37 cellular contexts compared by ENCODE assay signal in genomic region chr19:53847555-53847954, GRCh38. TPM values are rescaled to one million over a fixed set of nuclear protein-coding genes. Genes with fewer than 3 reads are reported as not detected.
"Had no signal": no experiment of that assay in that cellular context is flagged by ENCODE, and none has a peak within 500 bp of the region (broad histone marks: within the 10 kb centered on the region; RNA-seq: fewer than 3 reads in every experiment).

No MANE protein-coding gene starts in this region.

- DNase-seq: activated CD4-positive, alpha-beta memory T cell treated with anti-CD3 and anti-CD28 coated beads, Interleukin-2, amount 10 ng/mL, durations not matched to agents 7 days and 5 days; activated CD4-positive, alpha-beta T cell treated with anti-CD3 and anti-CD28 coated beads for 1 hour; activated CD4-positive, alpha-beta T cell treated with anti-CD3 and anti-CD28 coated beads for 48 hours; activated CD4-positive, CD25-positive, alpha-beta regulatory T cell; activated CD8-positive, alpha-beta memory T cell treated with anti-CD3 and anti-CD28 coated beads for 24 hours; activated CD8-positive, alpha-beta memory T cell treated with anti-CD3 and anti-CD28 coated beads, Interleukin-2, amount 10 ng/mL, durations not matched to agents 7 days and 5 days; activated CD8-positive, alpha-beta memory T cell treated with anti-CD3 and anti-CD28 coated beads, Interleukin-2, amount 50 U/mL, for 48 hours; activated effector memory CD4-positive, alpha-beta T cell treated with anti-CD3 and anti-CD28 coated beads, Interleukin-2, amount 50 U/mL, for 16 hours; activated naive CD4-positive, alpha-beta T cell; activated naive CD8-positive, alpha-beta T cell treated with anti-CD3 and anti-CD28 coated beads, Interleukin-2, amount 10 ng/mL, durations not matched to agents 7 days and 5 days; activated T-cell treated with anti-CD3 and anti-CD28 coated beads, Interleukin-2, amount 50 U/mL, for 72 hours; Kasumi-1; KG1; MG63; NCI-H1048; NCI-H1105 treated with DMSO at 0.1 percent for 48 hours; NCI-H1436 treated with DMSO at 0.1 percent for 48 hours; NCI-H1694 treated with DMSO at 0.1 percent for 48 hours; NCI-H2029; NCI-H345; NCI-H510A; NCI-H526; NCI-H748 treated with DMSO at 0.1 percent for 48 hours; PC-9; SHP77; SJCRH30; T1000; WERI-Rb-1 had no signal

- H3K36me3 ChIP-seq: ascending aorta, breast epithelium, MG63, SJCRH30, WERI-Rb-1 had no signal

- H3K27ac Mint-ChIP-seq: activated CD4-positive, alpha-beta memory T cell treated with anti-CD3 and anti-CD28 coated beads, Interleukin-2, amount 10 ng/mL, durations not matched to agents 7 days and 5 days; activated CD8-positive, alpha-beta memory T cell treated with anti-CD3 and anti-CD28 coated beads, Interleukin-2, amount 10 ng/mL, durations not matched to agents 7 days and 5 days; activated naive CD4-positive, alpha-beta T cell treated with anti-CD3 and anti-CD28 coated beads, Interleukin-2, amount 50 U/mL, for 24 hours; activated naive CD8-positive, alpha-beta T cell treated with anti-CD3 and anti-CD28 coated beads, Interleukin-2, amount 10 ng/mL, durations not matched to agents 7 days and 5 days; activated T-cell treated with anti-CD3 and anti-CD28 coated beads, Interleukin-2, amount 50 U/mL, for 72 hours; activated T-helper 17 cell treated with anti-CD3 and anti-CD28 coated beads, Interleukin-2, amount 50 U/mL, for 72 hours had no signal

- H3K36me3 Mint-ChIP-seq: activated CD8-positive, alpha-beta memory T cell treated with anti-CD3 and anti-CD28 coated beads, Interleukin-2, amount 10 ng/mL, durations not matched to agents 7 days and 5 days; activated naive CD4-positive, alpha-beta T cell treated with anti-CD3 and anti-CD28 coated beads, Interleukin-2, amount 50 U/mL, for 24 hours; activated naive CD8-positive, alpha-beta T cell treated with anti-CD3 and anti-CD28 coated beads, Interleukin-2, amount 10 ng/mL, durations not matched to agents 7 days and 5 days had no signal

- H3K4me1 ChIP-seq: ascending aorta, breast epithelium, SJCRH30 had no signal

- H3K9me3 Mint-ChIP-seq: activated CD4-positive, alpha-beta memory T cell treated with anti-CD3 and anti-CD28 coated beads, Interleukin-2, amount 10 ng/mL, durations not matched to agents 7 days and 5 days; activated naive CD4-positive, alpha-beta T cell treated with anti-CD3 and anti-CD28 coated beads, Interleukin-2, amount 50 U/mL, for 24 hours; activated naive CD8-positive, alpha-beta T cell treated with anti-CD3 and anti-CD28 coated beads, Interleukin-2, amount 10 ng/mL, durations not matched to agents 7 days and 5 days; activated T-cell treated with anti-CD3 and anti-CD28 coated beads, Interleukin-2, amount 50 U/mL, for 72 hours; activated T-helper 17 cell treated with anti-CD3 and anti-CD28 coated beads, Interleukin-2, amount 50 U/mL, for 72 hours had no signal

- H3K9me3 ChIP-seq: ascending aorta, breast epithelium, MG63, SJCRH30 had no signal

- H3K4me3 ChIP-seq: ascending aorta, breast epithelium, MG63, PC-9, SJCRH30, SK-N-MC had no signal

- H3K4me1 Mint-ChIP-seq: activated naive CD4-positive, alpha-beta T cell treated with anti-CD3 and anti-CD28 coated beads, Interleukin-2, amount 50 U/mL, for 24 hours had no signal

- H3K4me3 Mint-ChIP-seq: activated CD4-positive, alpha-beta memory T cell treated with anti-CD3 and anti-CD28 coated beads, Interleukin-2, amount 10 ng/mL, durations not matched to agents 7 days and 5 days; activated CD8-positive, alpha-beta memory T cell treated with anti-CD3 and anti-CD28 coated beads, Interleukin-2, amount 10 ng/mL, durations not matched to agents 7 days and 5 days; activated naive CD4-positive, alpha-beta T cell treated with anti-CD3 and anti-CD28 coated beads, Interleukin-2, amount 50 U/mL, for 24 hours; activated naive CD8-positive, alpha-beta T cell treated with anti-CD3 and anti-CD28 coated beads, Interleukin-2, amount 10 ng/mL, durations not matched to agents 7 days and 5 days; activated T-cell treated with anti-CD3 and anti-CD28 coated beads, Interleukin-2, amount 50 U/mL, for 72 hours; activated T-helper 17 cell treated with anti-CD3 and anti-CD28 coated beads, Interleukin-2, amount 50 U/mL, for 72 hours had no signal

- H3K27me3 ChIP-seq: ascending aorta, breast epithelium, MG63, SJCRH30 had no signal

- H3K27ac ChIP-seq: ascending aorta, breast epithelium, PC-9, SJCRH30, SK-N-MC, WERI-Rb-1 had no signal

RNA-seq across cellular contexts. Expression of gene NLRP12, which starts 23.4 kb away (rescaled TPM):
- total RNA-seq: activated CD8-positive, alpha-beta memory T cell treated with anti-CD3 and anti-CD28 coated beads, Interleukin-2, amount 10 ng/mL, durations not matched to agents 7 days and 5 days; activated naive CD8-positive, alpha-beta T cell treated with anti-CD3 and anti-CD28 coated beads, Interleukin-2, amount 10 ng/mL, durations not matched to agents 7 days and 5 days; activated T-cell treated with anti-CD3 and anti-CD28 coated beads, Interleukin-2, amount 50 U/mL, for 72 hours; activated T-helper 17 cell treated with anti-CD3 and anti-CD28 coated beads, Interleukin-2, amount 50 U/mL, for 72 hours; ascending aorta; OCI-LY7; SJCRH30; T-helper 1 cell treated with Interleukin-12 subunit alpha and Interleukin-12 subunit beta and Interleukin-4 antibody, amounts not matched to agents 30 ng/mL and 1 ng/mL, for 36 hours; T-helper 2 cell treated with Interferon-gamma antibody and Interleukin-4, amounts not matched to agents 100 ng/mL and 5 ng/mL, for 36 hours had no signal

RNA-seq across cellular contexts. Expression of gene PRKCG, which starts 34.4 kb away (rescaled TPM):
- total RNA-seq: activated CD4-positive, alpha-beta memory T cell treated with anti-CD3 and anti-CD28 coated beads, Interleukin-2, amount 10 ng/mL, durations not matched to agents 7 days and 5 days; activated CD8-positive, alpha-beta memory T cell treated with anti-CD3 and anti-CD28 coated beads, Interleukin-2, amount 10 ng/mL, durations not matched to agents 7 days and 5 days; activated naive CD8-positive, alpha-beta T cell treated with anti-CD3 and anti-CD28 coated beads, Interleukin-2, amount 10 ng/mL, durations not matched to agents 7 days and 5 days; activated T-cell treated with anti-CD3 and anti-CD28 coated beads, Interleukin-2, amount 50 U/mL, for 72 hours; activated T-helper 17 cell treated with anti-CD3 and anti-CD28 coated beads, Interleukin-2, amount 50 U/mL, for 72 hours; ascending aorta; breast epithelium; cardiac septum; OCI-LY7; T-helper 2 cell treated with Interferon-gamma antibody and Interleukin-4, amounts not matched to agents 100 ng/mL and 5 ng/mL, for 36 hours had no signal
